In the genomic region with DNA sequence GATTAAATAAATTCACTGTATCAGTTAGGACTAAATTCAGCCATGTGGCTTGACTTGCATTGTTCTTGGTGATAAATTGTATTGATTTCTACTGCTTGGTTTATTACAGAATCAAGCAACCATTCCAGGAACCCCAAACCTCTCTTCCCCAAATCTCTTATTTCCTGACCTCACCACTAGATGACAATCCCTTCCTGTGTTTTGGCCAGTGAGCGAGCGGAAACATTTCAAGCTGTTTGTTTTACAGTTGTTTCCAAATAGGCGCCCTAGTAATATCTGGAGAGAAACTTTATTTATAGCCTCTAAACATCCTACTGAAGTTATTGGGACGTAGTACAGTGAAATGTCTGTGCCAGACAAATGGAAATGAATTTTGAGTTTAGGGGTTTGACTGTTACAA, we compare ENCODE assay signal across 14 cellular contexts.
DNase-seq lines count a peak whose midpoint lies in the region; ATAC-seq, FAIRE-seq and TF ChIP-seq lines count a peak whose summit lies in the region.
"Had no signal": no experiment of that assay in that cellular context is flagged by ENCODE, and none has a peak within 500 bp of the region (broad histone marks: within the 10 kb centered on the region; RNA-seq: fewer than 3 reads in every experiment).

No MANE protein-coding gene starts in this region.

- TF ChIP-seq CTCF in MCF 10A (IDR thresholded peaks at IDR 0.05; ENCODE audit: unreplicated experiment) (peak; percentile 37), mammary epithelial cell (conservative IDR thresholded peaks at IDR 0.05 in 1 of 2, IDR thresholded peaks at IDR 0.05 in 1 of 2; ENCODE audit: extremely low read depth in 1 of 2, insufficient read depth in 1 of 2, low read depth in 1 of 2, low read length in 2 of 2) (peak in 1 of 2 donors; percentile 43), Loucy (conservative IDR thresholded peaks at IDR 0.05; ENCODE audit: low read length) (peak; percentile 22), endodermal cell (conservative IDR thresholded peaks at IDR 0.05) (peak; percentile 51), retinal pigment epithelial cell (conservative IDR thresholded peaks at IDR 0.05; ENCODE audit: low read depth, low read length) (peak; percentile 12)

- H4K20me1 ChIP-seq in mammary epithelial cell (ENCODE audit: insufficient read depth, low read length) (no peaks in the 10 kb centered on the region), Loucy (ENCODE audit: insufficient read depth, low read length, poor library complexity, severe bottlenecking) (no peaks in the 10 kb centered on the region)

- H3K9me3 Mint-ChIP-seq in MCF 10A (ENCODE audit: unreplicated experiment): no peaks in the 10 kb centered on the region
- no peaks in the 10 kb centered on the region for H3K9me3 Mint-ChIP-seq in endodermal cell

- H3K79me2 ChIP-seq in mammary epithelial cell (ENCODE audit: insufficient read depth, low read length) (no peaks in the 10 kb centered on the region), Loucy (ENCODE audit: insufficient read depth, low read length) (no peaks in the 10 kb centered on the region)

- CTCF ChIA-PET in MCF 10A (lab: Yijun Ruan, JAX) (interaction anchor here (3.8 kb wide), 1 partner anchor 204 kb away, joined by 32 read pairs; no protein-coding TSS in a partner anchor), mammary epithelial cell (lab: Charles Lee; ENCODE audit: low non-redundant PET) (interaction anchor here (1.0 kb wide), 1 partner anchor 203 kb away, joined by 5 read pairs; no protein-coding TSS in a partner anchor)

- H3K4me1 ChIP-seq in mammary epithelial cell (ENCODE audit: insufficient read depth, low read length) (peaks cover 27% of the 10 kb centered on the region), Loucy (ENCODE audit: insufficient read depth, low read length, poor library complexity, severe bottlenecking) (no peaks in the 10 kb centered on the region), endodermal cell (ENCODE audit: control insufficient read depth, insufficient read depth, low read length) (peaks cover 9% of the 10 kb centered on the region)
- H3K4me1 ChIP-seq: breast epithelium had no signal

- H3K4me2 ChIP-seq in mammary epithelial cell (ENCODE audit: insufficient read depth, low read depth, low read length) (no peak overlapping the region), Loucy (ENCODE audit: low read depth, low read length, poor library complexity, severe bottlenecking) (no peak overlapping the region)

- FAIRE-seq in GM12891 (lab: Jason Lieb, UNC): no peak

- H3K27me3 Mint-ChIP-seq in MCF 10A (ENCODE audit: insufficient read depth, unreplicated experiment): no peaks in the 10 kb centered on the region
- no peaks in the 10 kb centered on the region for H3K27me3 Mint-ChIP-seq in endodermal cell (ENCODE audit: insufficient read depth)

- no peak overlapping the region for H2AFZ ChIP-seq in mammary epithelial cell (ENCODE audit: low read depth, low read length)
- no peak overlapping the region for H2AFZ ChIP-seq in Loucy (ENCODE audit: low read length)

- ATAC-seq in HG02970 (IDR thresholded peaks at IDR 0.05; ENCODE audit: low FRiP score, unreplicated experiment): no peak
- ATAC-seq: left colon had no signal

- H3K9ac ChIP-seq in mammary epithelial cell (ENCODE audit: insufficient read depth, low read length) (no peak overlapping the region), Loucy (ENCODE audit: low read depth, low read length, poor library complexity, severe bottlenecking) (no peak overlapping the region), endodermal cell (ENCODE audit: extremely low read depth, low read length, poor library complexity, severe bottlenecking) (no peak overlapping the region)

- WGBS in mammary epithelial cell (ENCODE audit: low coverage, missing lambda C conversion rate): 83% methylated on average over 4 of the region's 4 CpGs
- WGBS in endodermal cell (ENCODE audit: insufficient coverage in 1 of 2, insufficient read length in 1 of 2), 2 experiments: 87 to 92% methylated on average over 3 to 4 of the region's 4 CpGs

- no peak for TF ChIP-seq POLR2A in GM12891 (IDR thresholded peaks at IDR 0.05; ENCODE audit: low read depth, low read length)

- no peaks in the 10 kb centered on the region for H3F3A ChIP-seq in Loucy (ENCODE audit: low read depth)

- no TSS peak for BruUV-seq in MCF 10A (replicated peaks; lab: Mats Ljungman, UMichigan)
- no TSS peak for BruUV-seq in mammary epithelial cell (replicated peaks; lab: Mats Ljungman, UMichigan)

- intact Hi-C loops in MCF 10A (cut with micrococcal nuclease) (no loop called here), mammary epithelial cell (cut with micrococcal nuclease) (loop anchor here (10.0 kb wide), 2 partner anchors 111 to 1351 kb away; no protein-coding TSS in a partner anchor)

- H3K27me3 ChIP-seq in mammary epithelial cell (ENCODE audit: insufficient read depth, low read length) (peaks cover 2% of the 10 kb centered on the region), Loucy (ENCODE audit: insufficient read depth, low read length, poor library complexity, severe bottlenecking) (no peaks in the 10 kb centered on the region), endodermal cell (ENCODE audit: control insufficient read depth, insufficient read depth, low read length, poor library complexity, severe bottlenecking) (peaks cover 4% of the 10 kb centered on the region)
- H3K27me3 ChIP-seq: breast epithelium, ovary had no signal

- in situ Hi-C loops in mammary epithelial cell (cut with MboI; ENCODE audit: low sequenced_read_pairs in 2 of 2): loop anchor here in 1 of 2 donors (10.0 kb wide), 1 partner anchor 201 kb away; no protein-coding TSS in a partner anchor

- H3K27ac Mint-ChIP-seq in MCF 10A (ENCODE audit: low read depth, unreplicated experiment) (no peak overlapping the region), endodermal cell (no peak overlapping the region)

- no peak overlapping the region for H3K4me3 ChIP-seq in mammary epithelial cell (replicated peaks in 1 of 3; ENCODE audit: insufficient read depth in 1 of 3, low read depth in 2 of 3, low read length in 3 of 3)
- H3K4me3 ChIP-seq in Loucy (ENCODE audit: low read length, poor library complexity, severe bottlenecking): no peak overlapping the region
- H3K4me3 ChIP-seq in endodermal cell (ENCODE audit: low read length): no peak overlapping the region
- H3K4me3 ChIP-seq in retinal pigment epithelial cell (ENCODE audit: low read length): no peak overlapping the region
- H3K4me3 ChIP-seq: breast epithelium, ovary had no signal

- H3K9me3 ChIP-seq in mammary epithelial cell (replicated peaks; ENCODE audit: insufficient read depth, low read length) (no peaks in the 10 kb centered on the region), Loucy (ENCODE audit: insufficient read depth, low read depth, low read length) (no peaks in the 10 kb centered on the region), endodermal cell (ENCODE audit: control insufficient read depth, low read length) (no peaks in the 10 kb centered on the region)
- H3K9me3 ChIP-seq: breast epithelium, ovary had no signal

- dilution Hi-C loops in mammary epithelial cell (cut with HindIII; ENCODE audit: low sequenced_read_pairs): no loop called here

- POLR2A ChIA-PET in MCF 10A (lab: Yijun Ruan, JAX): no interaction called here

- H3K36me3 ChIP-seq in mammary epithelial cell (ENCODE audit: insufficient read depth, low read length): no peaks in the 10 kb centered on the region
- no peaks in the 10 kb centered on the region for H3K36me3 ChIP-seq in Loucy (ENCODE audit: insufficient read depth, low read length)
- no peaks in the 10 kb centered on the region for H3K36me3 ChIP-seq in endodermal cell (ENCODE audit: control insufficient read depth, insufficient read depth, low read length)
- H3K36me3 ChIP-seq: breast epithelium, ovary had no signal

- DNase-seq in MCF 10A (ENCODE audit: unreplicated experiment) (peak; percentile 26), mammary epithelial cell (no peak), endodermal cell (no peak), retinal pigment epithelial cell (ENCODE audit: low read depth) (no peak), GM12891 (ENCODE audit: insufficient read length, low spot score) (no peak), NCI-H345 (lab: John Stamatoyannopoulos, UW) (no peak)
- DNase-seq: activated T-cell treated with anti-CD3 and anti-CD28 coated beads for 4 hours; C1 segment of cervical spinal cord; left colon; ovary; stimulated activated CD4-positive, alpha-beta T cell treated with anti-CD3 and anti-CD28 coated beads, Interleukin-2, amount 100 ng/mL, for 48 hours had no signal

- no peaks in the 10 kb centered on the region for H3K9me2 ChIP-seq in Loucy (replicated peaks; ENCODE audit: low read depth, low read length)

- H3K4me3 Mint-ChIP-seq in MCF 10A (ENCODE audit: unreplicated experiment) (no peak overlapping the region), endodermal cell (no peak overlapping the region)

- H3K36me3 Mint-ChIP-seq in MCF 10A (ENCODE audit: insufficient read depth, unreplicated experiment) (no peaks in the 10 kb centered on the region), endodermal cell (ENCODE audit: low read depth) (no peaks in the 10 kb centered on the region)

- H3K27ac ChIP-seq in mammary epithelial cell (ENCODE audit: insufficient read depth, low read depth, low read length) (no peak overlapping the region), endodermal cell (ENCODE audit: low read depth, low read length) (no peak overlapping the region)
- H3K27ac ChIP-seq: breast epithelium, ovary had no signal

- H3K4me1 Mint-ChIP-seq in MCF 10A (ENCODE audit: insufficient read depth, unreplicated experiment) (peaks cover 22% of the 10 kb centered on the region), endodermal cell (peaks cover 12% of the 10 kb centered on the region)

TF ChIP-seq in GM12891, 5 proteins besides CTCF, POLR2A, EP300 and RAD21:
- TF ChIP-seq POLR2AphosphoS5 (IDR thresholded peaks at IDR 0.05; ENCODE audit: low read depth, low read length): no peak
